In genomic region chr10:12902959-12903358, GRCh38 we compare ENCODE assay signal across 16 cellular contexts.
DNase-seq lines count a peak whose midpoint lies in the region; ATAC-seq, FAIRE-seq and TF ChIP-seq lines count a peak whose summit lies in the region.
"Had no signal": no experiment of that assay in that cellular context is flagged by ENCODE, and none has a peak within 500 bp of the region (broad histone marks: within the 10 kb centered on the region; RNA-seq: fewer than 3 reads in every experiment).

No MANE protein-coding gene starts in this region.

- H3K4me1 Mint-ChIP-seq in H9: peaks cover 13% of the 10 kb centered on the region in 2 experiments
- H3K4me1 Mint-ChIP-seq: CD4-positive, alpha-beta memory T cell had no signal

- H3K4me3 ChIP-seq in NT2/D1 (ENCODE audit: insufficient read length, low read depth): no peak overlapping the region
- H3K4me3 ChIP-seq in H1 (ENCODE audit: extremely low read depth in 1 of 4, insufficient read depth in 2 of 4, low read depth in 3 of 4, low read length in 4 of 4): no peak overlapping the region
- H3K4me3 ChIP-seq in mesendoderm (ENCODE audit: low read length): no peak overlapping the region

- H3K27ac Mint-ChIP-seq in H9: no peak overlapping the region
- H3K27ac Mint-ChIP-seq: CD4-positive, alpha-beta memory T cell had no signal

- H3K9ac ChIP-seq in NT2/D1 (ENCODE audit: insufficient read length, low read depth) (no peak overlapping the region), H1 (replicated peaks in 1 of 4; ENCODE audit: extremely low read depth in 1 of 4, low read depth in 3 of 4, low read length in 3 of 4) (no peak overlapping the region), mesendoderm (ENCODE audit: low read length) (no peak overlapping the region), H9 (ENCODE audit: extremely low read depth, insufficient read length, low read length) (no peak overlapping the region)

- POLR2A ChIA-PET in H1 (lab: Charles Lee; ENCODE audit: partially characterized antibody): no interaction called here

- H3K23me2 ChIP-seq in H1 (ENCODE audit: low read depth, low read length) (no peaks in the 10 kb centered on the region), H9 (ENCODE audit: insufficient read length, low read depth, low read length, poor library complexity, severe bottlenecking) (no peaks in the 10 kb centered on the region)

- H3K4me1 ChIP-seq in NT2/D1 (ENCODE audit: insufficient read depth, insufficient read length) (no peaks in the 10 kb centered on the region), H1 (replicated peaks in 1 of 4; ENCODE audit: control insufficient read depth in 3 of 4, insufficient read depth in 4 of 4, low read length in 3 of 4) (peaks cover 0 to 5% (median 0%) of the 10 kb centered on the region in 4 experiments; a peak in 2 of 7 replicates), mesendoderm (ENCODE audit: control insufficient read depth, low read depth, low read length) (no peaks in the 10 kb centered on the region), H9 (ENCODE audit: insufficient read depth, low read length) (no peaks in the 10 kb centered on the region)
- H3K4me1 ChIP-seq: BE2C had no signal

- no peak for TF ChIP-seq CTCF in H1 (IDR thresholded peaks at IDR 0.05; ENCODE audit: control extremely low read depth in 1 of 3, insufficient read depth in 1 of 3, low read depth in 1 of 3, low read length in 3 of 3)
- no peak for TF ChIP-seq CTCF in H9 (conservative IDR thresholded peaks at IDR 0.05)

- TF ChIP-seq RAD21 in H1 (IDR thresholded peaks at IDR 0.05 in 1 of 2, conservative IDR thresholded peaks at IDR 0.05 in 1 of 2; ENCODE audit: low read depth in 2 of 2, low read length in 2 of 2): peak; percentile 15 to 28; a peak in 3 of 4 replicates

- no peaks in the 10 kb centered on the region for H3K9me3 Mint-ChIP-seq in H9
- H3K9me3 Mint-ChIP-seq: CD4-positive, alpha-beta memory T cell had no signal

- no peak overlapping the region for H2BK12ac ChIP-seq in H1 (ENCODE audit: low read depth, low read length)
- H2BK12ac ChIP-seq in H9 (ENCODE audit: insufficient read length, low read depth, low read length): no peak overlapping the region

- no peaks in the 10 kb centered on the region for H3K79me1 ChIP-seq in H1 (ENCODE audit: low read depth, low read length)
- no peaks in the 10 kb centered on the region for H3K79me1 ChIP-seq in mesendoderm (ENCODE audit: low read length)
- H3K79me1 ChIP-seq in H9 (ENCODE audit: insufficient read depth, low read depth, low read length, poor library complexity, severe bottlenecking): no peaks in the 10 kb centered on the region

- H3K27me3 ChIP-seq in NT2/D1 (ENCODE audit: insufficient read depth, insufficient read length): no peaks in the 10 kb centered on the region
- no peaks in the 10 kb centered on the region for H3K27me3 ChIP-seq in H1 (replicated peaks in 1 of 4; ENCODE audit: control insufficient read depth in 3 of 4, extremely low read depth in 1 of 4, insufficient read depth in 3 of 4, low read length in 3 of 4)
- H3K27me3 ChIP-seq in mesendoderm (ENCODE audit: insufficient read depth, low read length, poor library complexity): no peaks in the 10 kb centered on the region
- no peaks in the 10 kb centered on the region for H3K27me3 ChIP-seq in H9 (ENCODE audit: insufficient read depth, low read length)
- H3K27me3 ChIP-seq: BE2C had no signal

- FAIRE-seq in H1 (lab: Jason Lieb, UNC): no peak
- FAIRE-seq: A204.1, G401.6, GM12891, HepG2, HTR-8/SVneo had no signal

- H3K79me2 ChIP-seq in H1 (ENCODE audit: control insufficient read depth in 1 of 2, insufficient read depth in 2 of 2, low read length in 2 of 2) (no peaks in the 10 kb centered on the region), mesendoderm (ENCODE audit: control insufficient read depth, insufficient read depth, low read length) (no peaks in the 10 kb centered on the region), H9 (ENCODE audit: insufficient read depth, low read length) (no peaks in the 10 kb centered on the region)

- no peak overlapping the region for H3K18ac ChIP-seq in H1 (ENCODE audit: extremely low read depth, low read length)
- no peak overlapping the region for H3K18ac ChIP-seq in mesendoderm (ENCODE audit: low read length)
- H3K18ac ChIP-seq in H9 (ENCODE audit: insufficient read length, low read depth, low read length): no peak overlapping the region

- H3K36me3 Mint-ChIP-seq in H9 (ENCODE audit: insufficient read depth in 1 of 3, low read depth in 3 of 3): no peaks in the 10 kb centered on the region; a peak in 1 of 7 replicates
- H3K36me3 Mint-ChIP-seq: CD4-positive, alpha-beta memory T cell had no signal

- H3K23ac ChIP-seq in H1 (ENCODE audit: insufficient read length) (no peak overlapping the region), mesendoderm (ENCODE audit: low read length) (no peak overlapping the region), H9 (ENCODE audit: insufficient read length, low read depth, low read length) (no peak overlapping the region)

- no peaks in the 10 kb centered on the region for H4K20me1 ChIP-seq in H1 (replicated peaks in 1 of 2; ENCODE audit: control insufficient read depth in 1 of 2, insufficient read depth in 2 of 2, low read length in 2 of 2)
- no peaks in the 10 kb centered on the region for H4K20me1 ChIP-seq in H9 (ENCODE audit: control insufficient read depth, insufficient read depth, insufficient read length)

- no peak overlapping the region for H2AK5ac ChIP-seq in H1 (ENCODE audit: low read depth, low read length)
- H2AK5ac ChIP-seq in mesendoderm (ENCODE audit: low read length): no peak overlapping the region
- H2AK5ac ChIP-seq in H9 (ENCODE audit: insufficient read length, low read length): no peak overlapping the region

- H3K27ac ChIP-seq in H1 (ENCODE audit: low read depth, low read length) (no peak overlapping the region), mesendoderm (ENCODE audit: low read depth, low read length) (no peak overlapping the region), H9 (ENCODE audit: insufficient read length, low read depth, low read length) (no peak overlapping the region)
- H3K27ac ChIP-seq: C4-2B had no signal

- H2BK120ac ChIP-seq in H1 (replicated peaks; ENCODE audit: low read depth, low read length): no peak overlapping the region
- H2BK120ac ChIP-seq in mesendoderm (ENCODE audit: low read depth, low read length): no peak overlapping the region
- H2BK120ac ChIP-seq in H9 (ENCODE audit: low read depth, low read length, poor library complexity, severe bottlenecking): no peak overlapping the region

- no peak overlapping the region for H2BK5ac ChIP-seq in H1 (ENCODE audit: low read depth, low read length)
- no peak overlapping the region for H2BK5ac ChIP-seq in mesendoderm (ENCODE audit: low read length)
- no peak overlapping the region for H2BK5ac ChIP-seq in H9 (ENCODE audit: insufficient read length, low read length)

- H3K14ac ChIP-seq in H1 (ENCODE audit: insufficient read length): no peak overlapping the region
- H3K14ac ChIP-seq in H9 (ENCODE audit: insufficient read depth, low read length): no peak overlapping the region

- no peak for TF ChIP-seq EP300 in H1 (IDR thresholded peaks at IDR 0.05; ENCODE audit: borderline replicate concordance in 1 of 2, low read depth in 2 of 2, low read length in 2 of 2)

- H3K56ac ChIP-seq in H1 (replicated peaks; ENCODE audit: insufficient read length, low read depth, low read length): no peak overlapping the region
- no peak overlapping the region for H3K56ac ChIP-seq in mesendoderm (ENCODE audit: low read length)
- no peak overlapping the region for H3K56ac ChIP-seq in H9 (ENCODE audit: insufficient read length, low read depth, low read length)

- no peak overlapping the region for H4K8ac ChIP-seq in H1 (ENCODE audit: extremely low read depth, insufficient read depth, low read length)
- no peak overlapping the region for H4K8ac ChIP-seq in mesendoderm (ENCODE audit: low read depth, low read length)
- H4K8ac ChIP-seq in H9 (replicated peaks; ENCODE audit: insufficient read length, low read depth, low read length): no peak overlapping the region

- H3K4me2 ChIP-seq in H1 (ENCODE audit: insufficient read depth in 1 of 2, low read depth in 2 of 2, low read length in 2 of 2): no peak overlapping the region
- no peak overlapping the region for H3K4me2 ChIP-seq in mesendoderm (ENCODE audit: low read length)
- no peak overlapping the region for H3K4me2 ChIP-seq in H9 (ENCODE audit: insufficient read depth, insufficient read length, low read length)

- no peak for ATAC-seq in GM18498 (IDR thresholded peaks at IDR 0.05; ENCODE audit: unreplicated experiment)
- ATAC-seq: HepG2 had no signal

- H3K9me3 ChIP-seq in NT2/D1 (ENCODE audit: insufficient read depth, low read length) (no peaks in the 10 kb centered on the region), H1 (ENCODE audit: insufficient read depth in 2 of 2, low read depth in 1 of 2, low read length in 1 of 2) (no peaks in the 10 kb centered on the region), H9 (ENCODE audit: control insufficient read depth, low read depth, low read length) (no peaks in the 10 kb centered on the region)
- H3K9me3 ChIP-seq: BE2C had no signal

- no peak overlapping the region for H3K4ac ChIP-seq in H1 (replicated peaks; ENCODE audit: insufficient read length, low read depth, low read length)
- no peak overlapping the region for H3K4ac ChIP-seq in mesendoderm (ENCODE audit: low read depth, low read length)
- no peak overlapping the region for H3K4ac ChIP-seq in H9 (ENCODE audit: low read depth, low read length)

- H4K91ac ChIP-seq in H1 (replicated peaks; ENCODE audit: insufficient read length, low read length): no peak overlapping the region
- no peak overlapping the region for H4K91ac ChIP-seq in H9 (ENCODE audit: insufficient read length, low read depth, low read length)

- H2AFZ ChIP-seq in H1 (ENCODE audit: low read length) (no peak overlapping the region), H9 (ENCODE audit: low read length) (no peak overlapping the region)

- no peaks in the 10 kb centered on the region; the same call in 1 of the 2 replicates for H3K27me3 Mint-ChIP-seq in H9 (ENCODE audit: low read depth)

- CTCF ChIA-PET in H1 (lab: Charles Lee; ENCODE audit: partially characterized antibody): interaction anchor here (0.7 to 6.2 kb wide), 31 partner anchors 9 to 247 kb away, joined by 3 to 43 read pairs (median 4); no protein-coding TSS in a partner anchor

- no peak overlapping the region for H2BK20ac ChIP-seq in H1 (ENCODE audit: low read length)
- H2BK20ac ChIP-seq in H9 (ENCODE audit: low read depth, low read length, poor library complexity, severe bottlenecking): no peak overlapping the region

- no peak overlapping the region for H3K4me3 Mint-ChIP-seq in H9
- H3K4me3 Mint-ChIP-seq: CD4-positive, alpha-beta memory T cell had no signal

- no peak overlapping the region for H3T11ph ChIP-seq in H9 (ENCODE audit: low read length)

- H3K36me3 ChIP-seq in NT2/D1 (ENCODE audit: insufficient read depth, insufficient read length, low read length): no peaks in the 10 kb centered on the region
- H3K36me3 ChIP-seq in H1 (ENCODE audit: control insufficient read depth in 2 of 4, insufficient read depth in 4 of 4, low read length in 3 of 4): no peaks in the 10 kb centered on the region; a peak in 1 of 8 replicates
- no peaks in the 10 kb centered on the region for H3K36me3 ChIP-seq in mesendoderm (ENCODE audit: control insufficient read depth, insufficient read depth, low read length)
- H3K36me3 ChIP-seq: BE2C had no signal

- H4K5ac ChIP-seq in H1 (ENCODE audit: insufficient read length, low read depth, low read length) (no peak overlapping the region), mesendoderm (ENCODE audit: low read length) (no peak overlapping the region), H9 (ENCODE audit: insufficient read length, low read depth, low read length) (no peak overlapping the region)

- peak; percentile 27 for DNase-seq in NT2/D1 (ENCODE audit: low read depth, low spot score)
- no peak for DNase-seq in H1 (ENCODE audit: low read depth in 1 of 2, low spot score in 2 of 2)
- peak; percentile 35 for DNase-seq in mesendoderm
- DNase-seq in H9: no peak
- DNase-seq in NCI-H82 treated with DMSO at 0.1 percent for 48 hours (lab: John Stamatoyannopoulos, UW; ENCODE audit: unreplicated experiment): no peak
- DNase-seq in Kasumi-1 (lab: John Stamatoyannopoulos, UW): no peak
- DNase-seq: BE2C; CD4-positive, alpha-beta memory T cell; DMS79 had no signal

- no peak for TF ChIP-seq POLR2A in H1 (IDR thresholded peaks at IDR 0.05; ENCODE audit: control extremely low read depth in 1 of 2, low read depth in 2 of 2, low read length in 2 of 2)

- H2BK15ac ChIP-seq in H1 (ENCODE audit: low read length) (no peak overlapping the region), mesendoderm (replicated peaks; ENCODE audit: low read depth) (no peak overlapping the region), H9 (ENCODE audit: low read depth, low read length) (no peak overlapping the region)

- WGBS in H1 (ENCODE audit: extremely low coverage in 1 of 2, insufficient coverage in 1 of 2, insufficient read length in 1 of 2, insufficient replicate concordance in 2 of 2, low coverage in 1 of 2, low lambda C conversion rate in 2 of 2, missing lambda C conversion rate in 1 of 2), 2 experiments: 61% methylated on average over 5 of the region's 5 CpGs; no CpG with 5 or more reads in 1 of the 2 experiments
- no CpG with 5 or more reads among the region's 5 CpGs for WGBS in mesendoderm (ENCODE audit: extremely low coverage, insufficient coverage, low lambda C conversion rate)
- no CpG with 5 or more reads among the region's 5 CpGs for WGBS in H9 (ENCODE audit: extremely low coverage, insufficient read length, low lambda C conversion rate)

Comparison
In these comparisons a context has a peak if more than half of its experiments do, and no peak if none do; other contexts are left out.
1. DNase-seq: peak in NT2/D1 (single experiment) and mesendoderm (single experiment); none in H1 (0 of 2), H9 (single experiment), NCI-H82 treated with DMSO at 0.1 percent for 48 hours (single experiment) and Kasumi-1 (0 of 2).